ENCODE assay signal across 1 cellular context in the genomic region with DNA sequence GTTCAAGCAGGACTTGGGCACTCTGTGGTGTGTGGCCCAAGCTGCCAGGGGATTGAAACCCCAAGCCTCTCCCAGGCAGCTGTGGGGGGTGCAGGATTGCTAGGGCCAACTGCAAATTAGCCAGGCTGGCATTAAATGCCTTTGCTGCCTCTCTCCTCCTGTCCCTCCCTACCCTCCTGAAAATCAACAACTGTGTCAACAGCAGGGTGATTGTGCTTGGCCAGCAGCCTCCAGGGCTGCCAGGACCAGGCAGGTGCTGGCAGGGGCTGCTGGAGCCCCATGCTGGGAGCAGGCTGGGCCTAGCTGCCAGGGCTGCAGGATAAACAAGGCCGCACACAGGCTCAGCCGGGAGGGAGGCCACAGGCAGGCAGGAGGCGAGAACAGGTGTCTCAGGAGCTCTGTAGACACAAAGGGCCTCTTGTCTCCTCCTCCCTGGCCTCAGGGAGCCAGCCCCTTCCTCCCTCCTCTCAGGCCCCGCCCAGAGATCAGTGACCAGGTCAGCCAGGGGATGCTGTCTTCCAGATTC.
TF ChIP-seq lines count a peak whose summit lies in the region.

No MANE protein-coding gene starts in this region.

TF ChIP-seq in GM23338, 12 proteins besides CTCF, POLR2A, EP300 and RAD21 (continued from another document):
- no peak for TF ChIP-seq EZH2phosphoT487 (IDR thresholded peaks at IDR 0.05; ENCODE audit: unreplicated experiment)
TF ChIP-seq in GM23338: peak in this region for 2.
